ENCODE assay signal across 1 cellular context in genomic region chr16:1721372-1721771, GRCh38.
TF ChIP-seq lines count a peak whose summit lies in the region.

No MANE protein-coding gene starts in this region.

TF ChIP-seq in A549, 52 proteins besides CTCF, POLR2A, EP300 and RAD21 (continued from another document):
- TF ChIP-seq, protein P1, sequence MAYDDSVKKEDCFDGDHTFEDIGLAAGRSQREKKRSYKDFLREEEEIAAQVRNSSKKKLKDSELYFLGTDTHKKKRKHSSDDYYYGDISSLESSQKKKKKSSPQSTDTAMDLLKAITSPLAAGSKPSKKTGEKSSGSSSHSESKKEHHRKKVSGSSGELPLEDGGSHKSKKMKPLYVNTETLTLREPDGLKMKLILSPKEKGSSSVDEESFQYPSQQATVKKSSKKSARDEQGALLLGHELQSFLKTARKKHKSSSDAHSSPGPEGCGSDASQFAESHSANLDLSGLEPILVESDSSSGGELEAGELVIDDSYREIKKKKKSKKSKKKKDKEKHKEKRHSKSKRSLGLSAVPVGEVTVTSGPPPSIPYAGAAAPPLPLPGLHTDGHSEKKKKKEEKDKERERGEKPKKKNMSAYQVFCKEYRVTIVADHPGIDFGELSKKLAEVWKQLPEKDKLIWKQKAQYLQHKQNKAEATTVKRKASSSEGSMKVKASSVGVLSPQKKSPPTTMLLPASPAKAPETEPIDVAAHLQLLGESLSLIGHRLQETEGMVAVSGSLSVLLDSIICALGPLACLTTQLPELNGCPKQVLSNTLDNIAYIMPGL (CRISPR knock-in tag; IDR thresholded peaks at IDR 0.05; ENCODE audit: borderline replicate concordance): no peak
- TF ChIP-seq KDM1A (IDR thresholded peaks at IDR 0.05; ENCODE audit: low read depth) (no peak), ZNF302 (CRISPR knock-in tag; IDR thresholded peaks at IDR 0.05) (no peak), ZFP36 (IDR thresholded peaks at IDR 0.05; ENCODE audit: borderline replicate concordance, partially characterized antibody) (no peak), ZSCAN20 (CRISPR knock-in tag; IDR thresholded peaks at IDR 0.05) (no peak), CBX2 (IDR thresholded peaks at IDR 0.05; ENCODE audit: borderline replicate concordance, low read depth) (no peak), JUNB (IDR thresholded peaks at IDR 0.05) (no peak), BHLHE40 (IDR thresholded peaks at IDR 0.05; ENCODE audit: low read depth, low read length) (no peak), CEBPB (IDR thresholded peaks at IDR 0.05) (no peak), NFE2L2 (conservative IDR thresholded peaks at IDR 0.05; ENCODE audit: low read length) (no peak), CBX8 (IDR thresholded peaks at IDR 0.05) (no peak)
- TF ChIP-seq, protein P2, sequence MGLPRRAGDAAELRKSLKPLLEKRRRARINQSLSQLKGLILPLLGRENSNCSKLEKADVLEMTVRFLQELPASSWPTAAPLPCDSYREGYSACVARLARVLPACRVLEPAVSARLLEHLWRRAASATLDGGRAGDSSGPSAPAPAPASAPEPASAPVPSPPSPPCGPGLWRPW (IDR thresholded peaks at IDR 0.05): no peak
